In genomic region chr2:241771286-241772062, GRCh38 we compare ENCODE assay signal across 7 cellular contexts. TPM values are rescaled to one million over a fixed set of nuclear protein-coding genes. Genes with fewer than 3 reads are reported as not detected.
DNase-seq lines count a peak whose midpoint lies in the region; ATAC-seq and TF ChIP-seq lines count a peak whose summit lies in the region.

No MANE protein-coding gene starts in this region.

- H3K27ac ChIP-seq in GM23338 (ENCODE audit: low read depth) (no peak overlapping the region), heart left ventricle (no peak overlapping the region)

- no peak for TF ChIP-seq POLR2A in heart left ventricle (IDR thresholded peaks at IDR 0.05)

- H2AFZ ChIP-seq in GM23338: no peak overlapping the region

- H3K4me3 ChIP-seq in GM23338 (no peak overlapping the region), heart left ventricle (no peak overlapping the region), skeletal muscle cell (ENCODE audit: low read depth, low read length) (no peak overlapping the region)

- CTCF ChIA-PET in activated B cell treated with CpG ODN at 0.5 μM for 24 hours (lab: Charles Lee): no interaction called here

- H3F3A ChIP-seq in GM23338 (replicated peaks; ENCODE audit: low read depth): no peaks in the 10 kb centered on the region

- no peaks in the 10 kb centered on the region for H3K36me3 Mint-ChIP-seq in GM23338 (ENCODE audit: low read depth)
- H3K36me3 Mint-ChIP-seq in activated B cell treated with CpG ODN at 0.5 μM for 24 hours (ENCODE audit: low read depth): no peaks in the 10 kb centered on the region

- peak; percentile 22 for ATAC-seq in GM23338
- peak; percentile 34 for ATAC-seq in activated B cell treated with CpG ODN at 0.5 μM for 24 hours (ENCODE audit: low read depth)
- ATAC-seq in heart left ventricle: peak in 3 of 4 donors; percentile 5 to 32 (median 23)
- ATAC-seq in HG03457 (IDR thresholded peaks at IDR 0.05; ENCODE audit: unreplicated experiment): no peak

- H3K4me3 Mint-ChIP-seq in GM23338: no peak overlapping the region
- peak overlapping the region; percentile 72 for H3K4me3 Mint-ChIP-seq in activated B cell treated with CpG ODN at 0.5 μM for 24 hours

- H3K79me2 ChIP-seq in GM23338 (replicated peaks; ENCODE audit: insufficient read depth): no peaks in the 10 kb centered on the region

- H3K9me3 Mint-ChIP-seq in GM23338 (no peaks in the 10 kb centered on the region; the same call in 2 of the 3 replicates), activated B cell treated with CpG ODN at 0.5 μM for 24 hours (no peaks in the 10 kb centered on the region)

- no peak for DNase-seq in GM23338 (ENCODE audit: low spot score)
- no peak for DNase-seq in activated B cell treated with CpG ODN at 0.5 μM for 24 hours
- no peak for DNase-seq in heart left ventricle
- DNase-seq in skeletal muscle cell (ENCODE audit: low read depth): peak; percentile 13
- DNase-seq in NCI-H128 (lab: John Stamatoyannopoulos, UW; ENCODE audit: unreplicated experiment): no peak
- no peak for DNase-seq in stimulated activated CD8-positive, alpha-beta memory T cell treated with anti-CD3 and anti-CD28 coated beads, Interleukin-4, amount 100 ng/mL, for 48 hours

- intact Hi-C loops in activated B cell treated with CpG ODN at 0.5 μM for 24 hours (cut with micrococcal nuclease): loop anchor here (1.0 to 5.0 kb wide), 2 partner anchors 17 to 34 kb away; no protein-coding TSS in a partner anchor
- intact Hi-C loops in heart left ventricle (cut with DNase I): no loop called here

- peak overlapping the region; percentile 78 for H3K27ac Mint-ChIP-seq in GM23338
- peak overlapping the region; percentile 36 for H3K27ac Mint-ChIP-seq in activated B cell treated with CpG ODN at 0.5 μM for 24 hours

- H3K27me3 ChIP-seq in GM23338 (ENCODE audit: insufficient read depth) (no peaks in the 10 kb centered on the region), heart left ventricle (peaks cover 0 to 47% (median 14%) of the 10 kb centered on the region in 9 donors)

- 66 to 73% (median 70%) methylated on average over 27 to 38 of the region's 38 CpGs for WGBS in heart left ventricle, 4 donors

- H3K36me3 ChIP-seq in GM23338 (ENCODE audit: insufficient read depth) (no peaks in the 10 kb centered on the region), heart left ventricle (peaks cover 0 to 5% (median 0%) of the 10 kb centered on the region in 9 donors)

- H3K9me3 ChIP-seq in heart left ventricle: no peaks in the 10 kb centered on the region

- H3K27me3 Mint-ChIP-seq in GM23338 (ENCODE audit: insufficient read depth, low read depth, poor library complexity) (peaks cover 6% of the 10 kb centered on the region), activated B cell treated with CpG ODN at 0.5 μM for 24 hours (no peaks in the 10 kb centered on the region)

- no peaks in the 10 kb centered on the region for H3K9me2 ChIP-seq in GM23338 (ENCODE audit: insufficient read depth)

- no peak overlapping the region for H3K4me2 ChIP-seq in GM23338

- no peaks in the 10 kb centered on the region for H4K20me1 ChIP-seq in GM23338 (replicated peaks; ENCODE audit: insufficient read depth)

- POLR2A ChIA-PET in activated B cell treated with CpG ODN at 0.5 μM for 24 hours (lab: Charles Lee): interaction anchor here (1.0 kb wide), 1 partner anchor 37 kb away, joined by 3 read pairs; the partner anchor contains the start of gene D2HGDH

- no peaks in the 10 kb centered on the region for H3K4me1 ChIP-seq in GM23338 (ENCODE audit: insufficient read depth)
- peaks cover 0 to 10% (median 0%) of the 10 kb centered on the region in 12 donors for H3K4me1 ChIP-seq in heart left ventricle

- TF ChIP-seq CTCF in GM23338 (conservative IDR thresholded peaks at IDR 0.05; ENCODE audit: low read depth in 2 of 2): no peak
- TF ChIP-seq CTCF in activated B cell treated with CpG ODN at 0.5 μM for 24 hours (IDR thresholded peaks at IDR 0.05): no peak
- TF ChIP-seq CTCF in heart left ventricle (IDR thresholded peaks at IDR 0.05): no peak

- H3K4me1 Mint-ChIP-seq in GM23338: peaks cover 11% of the 10 kb centered on the region
- peaks cover 14% of the 10 kb centered on the region for H3K4me1 Mint-ChIP-seq in activated B cell treated with CpG ODN at 0.5 μM for 24 hours

TF ChIP-seq in GM23338, 12 proteins besides CTCF, POLR2A, EP300 and RAD21 (continues in another document):
- TF ChIP-seq EZH2 (IDR thresholded peaks at IDR 0.05; ENCODE audit: low read depth, unreplicated experiment) (no peak), REST (IDR thresholded peaks at IDR 0.05; ENCODE audit: unreplicated experiment) (no peak), STAT1 (IDR thresholded peaks at IDR 0.05; ENCODE audit: unreplicated experiment) (no peak), POLR2AphosphoS5 (IDR thresholded peaks at IDR 0.05; ENCODE audit: low read depth) (no peak), CREB1 (CRISPR knock-in tag; IDR thresholded peaks at IDR 0.05; ENCODE audit: low read depth) (no peak), NANOG (IDR thresholded peaks at IDR 0.05; ENCODE audit: borderline replicate concordance) (no peak), EZH2phosphoT487 (IDR thresholded peaks at IDR 0.05; ENCODE audit: unreplicated experiment) (no peak), ZNF331 (CRISPR knock-in tag; IDR thresholded peaks at IDR 0.05; ENCODE audit: low read depth) (no peak), JUNB (IDR thresholded peaks at IDR 0.05; ENCODE audit: unreplicated experiment) (no peak), ZNF114 (CRISPR knock-in tag; IDR thresholded peaks at IDR 0.05) (no peak)

RNA-seq across cellular contexts. Expression of gene GAL3ST2, which starts 5.1 kb away (rescaled TPM):
- total RNA-seq in GM23338 (2014; rRNA removed; shearing (Covaris generic)): 0.24 and 1.5 TPM in 2 replicates
- polyA plus RNA-seq in GM23338 (2016; fragmentation: Nextera tagmentation; extraction: Ambion mirVana) (0.19 TPM in 1 of 2 replicates, not detected in the other), heart left ventricle (not detected)
- total RNA-seq in activated B cell treated with CpG ODN at 0.5 μM for 24 hours (0.15 TPM in 1 of 2 replicates, not detected in the other), heart left ventricle (1 to 10 TPM in 1 of 9 donors, under 1 TPM in 1, not detected in 7; 0.21 to 1.7 TPM)

RNA-seq across cellular contexts. Expression of gene D2HGDH, which starts 37.0 kb away (rescaled TPM):
- 8.3 and 17.3 TPM in 2 replicates for total RNA-seq in GM23338 (2014; rRNA removed; shearing (Covaris generic))
- 3.7 and 4.6 TPM in 2 replicates for polyA plus RNA-seq in GM23338 (2016; fragmentation: Nextera tagmentation; extraction: Ambion mirVana)
- total RNA-seq in activated B cell treated with CpG ODN at 0.5 μM for 24 hours: 37.7 and 55.4 TPM in 2 replicates
- 10 to 100 TPM in 8 of 9 donors, 1 to 10 TPM in 1; 9.2 to 24.1 (median 20.9) TPM for total RNA-seq in heart left ventricle
- polyA plus RNA-seq in heart left ventricle: 10 to 100 TPM in 1 of 2 donors, 1 to 10 TPM in 1; 7.6 to 19.8 TPM

RNA-seq across cellular contexts. Expression of gene NEU4, which starts 37.5 kb away (rescaled TPM):
- total RNA-seq in GM23338 (2014; rRNA removed; shearing (Covaris generic)): 0.62 and 1.2 TPM in 2 replicates
- 0.12 and 0.29 TPM in 2 replicates for polyA plus RNA-seq in GM23338 (2016; fragmentation: Nextera tagmentation; extraction: Ambion mirVana)
- 0.10 and 0.31 TPM in 2 replicates for total RNA-seq in activated B cell treated with CpG ODN at 0.5 μM for 24 hours
- total RNA-seq in heart left ventricle: 1 to 10 TPM in 1 of 9 donors, under 1 TPM in 4, not detected in 4; 0.21 to 1.4 (median 0.45) TPM
- polyA plus RNA-seq in heart left ventricle: under 1 TPM; 0.07 to 0.50 TPM
